ENCODE assay signal across 14 cellular contexts in the genomic region with DNA sequence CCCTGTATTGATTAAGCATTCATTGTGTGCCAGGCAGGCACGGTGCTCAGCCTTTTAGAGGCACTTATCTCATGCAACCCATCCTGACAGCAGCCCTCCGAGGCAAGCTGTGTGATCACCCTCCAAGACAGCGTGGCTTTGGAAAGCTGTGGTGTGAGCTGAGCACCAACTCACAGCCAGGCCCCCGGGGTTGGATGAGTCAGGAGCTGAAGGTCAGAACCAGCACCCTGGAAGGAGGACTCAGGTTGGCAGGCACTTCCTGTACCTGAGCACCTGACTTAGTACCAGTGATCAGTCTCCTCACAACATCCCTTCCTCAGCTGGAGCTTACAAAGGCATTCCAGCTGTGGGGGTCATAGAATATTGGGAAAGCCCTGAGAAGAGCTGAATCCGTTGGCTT. TPM values are rescaled to one million over a fixed set of nuclear protein-coding genes. Genes with fewer than 3 reads are reported as not detected.
A peak's percentile ranks its signal among the peaks of the same experiment; 100 is the strongest.
DNase-seq lines count a peak whose midpoint lies in the region; ATAC-seq and TF ChIP-seq lines count a peak whose summit lies in the region.
"Had no signal": no experiment of that assay in that cellular context is flagged by ENCODE, and none has a peak within 500 bp of the region (broad histone marks: within the 10 kb centered on the region; RNA-seq: fewer than 3 reads in every experiment).

No MANE protein-coding gene starts in this region.

- H3K4me3 ChIP-seq in RWPE2 (ENCODE audit: severe bottlenecking) = no peak overlapping the region
- H3K4me3 ChIP-seq in breast epithelium = no peak overlapping the region
- H3K4me3 ChIP-seq: sigmoid colon, tibial nerve had no signal

- H3K23me2 ChIP-seq in H9 (ENCODE audit: insufficient read length, low read depth, low read length, poor library complexity, severe bottlenecking) = no peaks in the 10 kb centered on the region

- H3K56ac ChIP-seq in H9 (ENCODE audit: insufficient read length, low read depth, low read length) = no peak overlapping the region

- TF ChIP-seq CTCF in RWPE2 (IDR thresholded peaks at IDR 0.05; ENCODE audit: poor library complexity, severe bottlenecking) = no peak
- no peak for TF ChIP-seq CTCF in breast epithelium (IDR thresholded peaks at IDR 0.05)
- TF ChIP-seq CTCF in natural killer cell (IDR thresholded peaks at IDR 0.05) = no peak
- TF ChIP-seq CTCF in H9 (conservative IDR thresholded peaks at IDR 0.05) = no peak

- H3K4me2 ChIP-seq in H9 (ENCODE audit: insufficient read depth, insufficient read length, low read length) = no peak overlapping the region

- H3K4me3 Mint-ChIP-seq in natural killer cell (no peak overlapping the region), H9 (no peak overlapping the region)
- H3K4me3 Mint-ChIP-seq: dendritic cell treated with granulocyte-macrophage colony-stimulating factor and Interleukin-4, amounts not matched to agents 40 ng/mL and 50 ng/mL, for 4 days; nephron had no signal

- peak; percentile 15 for DNase-seq in HCEC 1CT
- peak; percentile 80 for DNase-seq in RWPE2 (ENCODE audit: low spot score)
- DNase-seq in breast epithelium (ENCODE audit: low spot score in 2 of 2) = peak; percentile 64 to 79
- no peak for DNase-seq in natural killer cell
- no peak for DNase-seq in H9
- no peak for DNase-seq in SK-N-DZ (ENCODE audit: low spot score)
- DNase-seq: activated gamma-delta T cell treated with Interleukin-2 at 50 U/mL for 16 hours, Caco-2, SIG-M5, sigmoid colon had no signal

- H4K91ac ChIP-seq in H9 (ENCODE audit: insufficient read length, low read depth, low read length) = no peak overlapping the region

- H3K9me3 ChIP-seq in RWPE2 (ENCODE audit: severe bottlenecking) (no peaks in the 10 kb centered on the region), breast epithelium (no peaks in the 10 kb centered on the region), H9 (ENCODE audit: control insufficient read depth, low read depth, low read length) (no peaks in the 10 kb centered on the region)
- H3K9me3 ChIP-seq: Caco-2, sigmoid colon, tibial nerve had no signal

- ATAC-seq in RWPE2 (ENCODE audit: low read depth) = peak; percentile 85
- ATAC-seq in natural killer cell = no peak
- ATAC-seq in GM21529 (IDR thresholded peaks at IDR 0.05; ENCODE audit: unreplicated experiment) = no peak

- H3K4ac ChIP-seq in H9 (ENCODE audit: low read depth, low read length) = no peak overlapping the region

- H2AFZ ChIP-seq in H9 (ENCODE audit: low read length) = no peak overlapping the region

- no peak overlapping the region for H3K23ac ChIP-seq in H9 (ENCODE audit: insufficient read length, low read depth, low read length)

- no peak overlapping the region for H3T11ph ChIP-seq in H9 (ENCODE audit: low read length)

- H3K36me3 ChIP-seq in RWPE2 (ENCODE audit: low read depth) = peaks cover 66% of the 10 kb centered on the region
- no peaks in the 10 kb centered on the region for H3K36me3 ChIP-seq in breast epithelium

- TF ChIP-seq POLR2A in breast epithelium (IDR thresholded peaks at IDR 0.05) = no peak

- H3K4me1 ChIP-seq in RWPE2 (ENCODE audit: insufficient read depth, poor library complexity, severe bottlenecking) = peaks cover 8% of the 10 kb centered on the region
- peaks cover 0 to 8% of the 10 kb centered on the region in 2 donors for H3K4me1 ChIP-seq in breast epithelium
- H3K4me1 ChIP-seq in H9 (ENCODE audit: insufficient read depth, low read length) = no peaks in the 10 kb centered on the region

- no peak overlapping the region for H4K8ac ChIP-seq in H9 (replicated peaks; ENCODE audit: insufficient read length, low read depth, low read length)

- no peak overlapping the region for H2BK12ac ChIP-seq in H9 (ENCODE audit: insufficient read length, low read depth, low read length)

- H3K27me3 Mint-ChIP-seq in natural killer cell (ENCODE audit: low read depth in 2 of 2) (no peaks in the 10 kb centered on the region), H9 (ENCODE audit: low read depth) (no peaks in the 10 kb centered on the region)
- H3K27me3 Mint-ChIP-seq: dendritic cell treated with granulocyte-macrophage colony-stimulating factor and Interleukin-4, amounts not matched to agents 40 ng/mL and 50 ng/mL, for 4 days had no signal

- H3K27ac Mint-ChIP-seq in natural killer cell (peak overlapping the region; percentile 26 to 52), H9 (peak overlapping the region in 1 of 3 experiments; percentile 73; a peak in 2 of 7 replicates)
- H3K27ac Mint-ChIP-seq: dendritic cell treated with granulocyte-macrophage colony-stimulating factor and Interleukin-4, amounts not matched to agents 40 ng/mL and 50 ng/mL, for 4 days; nephron had no signal

- no peak overlapping the region for H2BK5ac ChIP-seq in H9 (ENCODE audit: insufficient read length, low read length)

- peaks cover 24% of the 10 kb centered on the region for H3K36me3 Mint-ChIP-seq in natural killer cell
- peaks cover 68 to 95% (median 89%) of the 10 kb centered on the region in 3 experiments for H3K36me3 Mint-ChIP-seq in H9 (ENCODE audit: insufficient read depth in 1 of 3, low read depth in 3 of 3)

- H2BK20ac ChIP-seq in H9 (ENCODE audit: low read depth, low read length, poor library complexity, severe bottlenecking) = no peak overlapping the region

- no peak overlapping the region for H2AK5ac ChIP-seq in H9 (ENCODE audit: insufficient read length, low read length)

- no peaks in the 10 kb centered on the region for H3K9me3 Mint-ChIP-seq in natural killer cell
- no peaks in the 10 kb centered on the region for H3K9me3 Mint-ChIP-seq in H9
- H3K9me3 Mint-ChIP-seq: dendritic cell treated with granulocyte-macrophage colony-stimulating factor and Interleukin-4, amounts not matched to agents 40 ng/mL and 50 ng/mL, for 4 days; nephron had no signal

- H2BK15ac ChIP-seq in H9 (ENCODE audit: low read depth, low read length) = no peak overlapping the region

- H3K27me3 ChIP-seq in RWPE2 (ENCODE audit: insufficient read depth, poor library complexity, severe bottlenecking) = no peaks in the 10 kb centered on the region
- no peaks in the 10 kb centered on the region for H3K27me3 ChIP-seq in breast epithelium
- no peaks in the 10 kb centered on the region for H3K27me3 ChIP-seq in H9 (ENCODE audit: insufficient read depth, low read length)
- H3K27me3 ChIP-seq: sigmoid colon, tibial nerve had no signal

- H3K4me1 Mint-ChIP-seq in natural killer cell (peaks cover 65 to 71% of the 10 kb centered on the region in 2 donors), H9 (peaks cover 32 to 36% of the 10 kb centered on the region in 2 experiments)

- no peak overlapping the region for H4K5ac ChIP-seq in H9 (ENCODE audit: insufficient read length, low read depth, low read length)

- WGBS in H9 (ENCODE audit: extremely low coverage, insufficient read length, low lambda C conversion rate) = no CpG with 5 or more reads among the region's 5 CpGs

- H3K79me2 ChIP-seq in H9 (ENCODE audit: insufficient read depth, low read length) = peaks cover under 1% of the 10 kb centered on the region; the same call in 1 of the 2 replicates

- H3K79me1 ChIP-seq in H9 (ENCODE audit: insufficient read depth, low read depth, low read length, poor library complexity, severe bottlenecking) = peaks cover 6% of the 10 kb centered on the region

- no peak overlapping the region for H3K9ac ChIP-seq in H9 (ENCODE audit: extremely low read depth, insufficient read length, low read length)

- no peak overlapping the region for H2BK120ac ChIP-seq in H9 (ENCODE audit: low read depth, low read length, poor library complexity, severe bottlenecking)

- no peak overlapping the region for H3K18ac ChIP-seq in H9 (ENCODE audit: insufficient read length, low read depth, low read length)

- no peaks in the 10 kb centered on the region for H4K20me1 ChIP-seq in H9 (ENCODE audit: control insufficient read depth, insufficient read depth, insufficient read length)

- H3K27ac ChIP-seq in RWPE2 (ENCODE audit: poor library complexity, severe bottlenecking) = peak overlapping the region; percentile 20
- peak overlapping the region; percentile 36 to 40 for H3K27ac ChIP-seq in breast epithelium
- H3K27ac ChIP-seq in H9 (ENCODE audit: insufficient read length, low read depth, low read length) = no peak overlapping the region
- H3K27ac ChIP-seq: sigmoid colon, tibial nerve had no signal

- intact Hi-C loops in breast epithelium (cut with DNase I; ENCODE audit: low total_unique reads) (no loop called here), natural killer cell (cut with micrococcal nuclease) (no loop called here)

- no peak overlapping the region for H3K14ac ChIP-seq in H9 (ENCODE audit: insufficient read depth, low read length)

RNA-seq across cellular contexts. Expression of gene PATZ1, which starts 9.0 kb away (rescaled TPM):
- total RNA-seq in breast epithelium = 10 to 100 TPM; 15.4 to 49.6 (median 40.6) TPM
- 10 to 100 TPM; 31.5 to 39.2 (median 37.3) TPM for total RNA-seq in natural killer cell
- 118 and 120 TPM in 2 replicates for total RNA-seq in H9 (2021)
- polyA plus RNA-seq in SK-N-DZ (2014; cell fraction: cytosol; rRNA removed) = 33.7 and 43.1 TPM in 2 replicates
- polyA plus RNA-seq in SK-N-DZ (2014; cell fraction: nucleus; rRNA removed) = 37.7 and 39.1 TPM in 2 replicates

RNA-seq across cellular contexts. Expression of gene PIK3IP1, which starts 44.9 kb away (rescaled TPM):
- total RNA-seq in breast epithelium = 100 to 1,000 TPM in 1 of 3 donors, 10 to 100 TPM in 2; 43.3 to 109 (median 72.5) TPM
- 100 to 1,000 TPM; 132 to 180 (median 161) TPM for total RNA-seq in natural killer cell
- total RNA-seq in H9 (2021) = 0.87 and 0.92 TPM in 2 replicates
- 9.4 and 10.6 TPM in 2 replicates for polyA plus RNA-seq in SK-N-DZ (2014; cell fraction: cytosol; rRNA removed)
- polyA plus RNA-seq in SK-N-DZ (2014; cell fraction: nucleus; rRNA removed) = 10.7 and 12.1 TPM in 2 replicates

Comparison
In these comparisons a context has a peak if more than half of its experiments do, and no peak if none do; other contexts are left out.
1. DNase-seq: peak in HCEC 1CT (single experiment), RWPE2 (single experiment) and breast epithelium (2 of 2); none in natural killer cell (single experiment), H9 (single experiment) and SK-N-DZ (single experiment).
2. RNA of gene PIK3IP1, which starts 44.9 kb away (total RNA-seq): 132 to 180 TPM in natural killer cell and 43.3 to 109 TPM in breast epithelium; 0.87 to 0.92 TPM in H9; every median in the first group is over 10 times any median in the second.